ENCODE assay signal across 20 cellular contexts in the genomic region with DNA sequence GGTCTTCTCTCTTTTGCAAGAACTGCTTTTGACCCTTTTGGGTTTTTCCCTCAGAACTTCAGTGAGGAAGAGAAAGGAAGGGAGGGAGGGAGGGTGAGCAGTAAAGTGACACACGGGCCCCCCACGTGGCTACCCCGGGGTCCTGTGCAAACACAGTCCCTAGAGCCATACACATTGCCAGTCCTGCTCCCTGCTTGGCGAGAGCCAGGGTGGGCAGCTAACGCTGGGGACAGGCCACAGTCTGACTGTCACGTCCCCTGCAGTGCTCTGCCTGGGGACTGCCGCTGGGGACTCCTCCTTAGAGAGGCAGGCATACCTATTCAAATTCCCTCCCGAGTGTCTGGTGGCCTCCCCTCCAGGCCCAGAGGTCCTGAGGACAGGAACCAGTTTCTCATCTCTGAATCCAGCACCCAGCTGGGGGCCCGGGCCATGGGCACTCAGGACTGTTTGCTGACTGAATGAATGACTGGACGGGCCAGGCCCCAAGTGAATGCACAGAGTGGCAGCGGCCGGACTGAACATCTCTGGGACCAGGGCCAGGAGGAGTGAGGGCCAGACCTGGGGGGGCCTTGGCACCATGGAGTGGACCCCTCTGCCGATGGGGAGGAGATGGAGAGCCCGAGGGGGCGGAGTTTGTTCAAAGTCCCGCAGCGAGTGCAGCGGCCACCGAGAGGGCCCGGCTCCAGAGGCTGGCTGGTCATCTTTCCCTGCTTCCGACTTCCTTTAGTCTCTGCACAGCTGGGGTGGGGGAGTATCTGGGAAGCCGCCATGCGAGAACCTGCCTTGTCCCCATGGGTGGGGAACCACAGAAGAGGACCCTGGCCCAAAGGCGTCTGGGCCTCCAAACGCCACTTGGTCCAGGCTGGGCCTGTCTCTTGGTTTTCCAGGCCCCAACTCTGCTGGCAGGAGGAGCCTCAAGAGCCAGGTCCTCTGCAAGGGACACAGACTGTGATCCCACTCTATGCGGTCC. TPM values are rescaled to one million over a fixed set of nuclear protein-coding genes. Genes with fewer than 3 reads are reported as not detected.
A peak's percentile ranks its signal among the peaks of the same experiment; 100 is the strongest.
DNase-seq lines count a peak whose midpoint lies in the region; TF ChIP-seq lines count a peak whose summit lies in the region.
"Had no signal": no experiment of that assay in that cellular context is flagged by ENCODE, and none has a peak within 500 bp of the region (broad histone marks: within the 10 kb centered on the region; RNA-seq: fewer than 3 reads in every experiment).

No MANE protein-coding gene starts in this region.

- peak overlapping the region; percentile 71 for H3K14ac ChIP-seq in neuronal stem cell (ENCODE audit: low read length)

- H2BK15ac ChIP-seq in neuronal stem cell (ENCODE audit: low read length), result peak overlapping the region; percentile 67

- BruUV-seq in Calu3 (replicated peaks; lab: Mats Ljungman, UMichigan), result no TSS peak

- no peak overlapping the region for H3K27ac ChIP-seq in BLaER1
- peak overlapping the region; percentile 55; the same call in 1 of the 2 replicates for H3K27ac ChIP-seq in VCaP
- no peak overlapping the region for H3K27ac ChIP-seq in neuronal stem cell (replicated peaks; ENCODE audit: low read length)
- H3K27ac ChIP-seq: GM23248 had no signal

- H3K36me3 ChIP-seq in BLaER1 (no peaks in the 10 kb centered on the region), neuronal stem cell (replicated peaks in 1 of 2; ENCODE audit: control insufficient read depth in 2 of 2, insufficient read depth in 2 of 2, low read length in 2 of 2) (no peaks in the 10 kb centered on the region)
- H3K36me3 ChIP-seq: MG63 had no signal

- H3K4me3 Mint-ChIP-seq in Calu3 (ENCODE audit: low read depth, unreplicated experiment) (peak overlapping the region; percentile 49), progenitor cell of endocrine pancreas (ENCODE audit: low read depth) (no peak overlapping the region)
- H3K4me3 Mint-ChIP-seq in activated CD4-positive, alpha-beta memory T cell treated with anti-CD3 and anti-CD28 coated beads for 36 hours, result no peak overlapping the region
- H3K4me3 Mint-ChIP-seq: CD4-positive, alpha-beta memory T cell; IgD-negative memory B cell had no signal

- no peak overlapping the region for H3K4me3 ChIP-seq in BLaER1
- H3K4me3 ChIP-seq in neuronal stem cell (ENCODE audit: low read length in 2 of 2), result no peak overlapping the region
- H3K4me3 ChIP-seq: GM23248, MG63 had no signal

- H3K4me1 Mint-ChIP-seq in Calu3 (ENCODE audit: low read depth, unreplicated experiment), result no peaks in the 10 kb centered on the region
- peaks cover 18% of the 10 kb centered on the region for H3K4me1 Mint-ChIP-seq in progenitor cell of endocrine pancreas (ENCODE audit: low read depth)
- H3K4me1 Mint-ChIP-seq in activated CD4-positive, alpha-beta memory T cell treated with anti-CD3 and anti-CD28 coated beads for 36 hours (ENCODE audit: low read depth), result no peaks in the 10 kb centered on the region
- H3K4me1 Mint-ChIP-seq: CD4-positive, alpha-beta memory T cell had no signal

- H3K9ac ChIP-seq in BLaER1, result no peak overlapping the region
- peak overlapping the region; percentile 70 for H3K9ac ChIP-seq in neuronal stem cell (ENCODE audit: low read depth, low read length, poor library complexity)
- H3K9ac ChIP-seq: GM23248, SK-N-SH had no signal

- no peak overlapping the region for H2AFZ ChIP-seq in neuronal stem cell (ENCODE audit: low read length)
- H2AFZ ChIP-seq: GM23248 had no signal

- peak overlapping the region; percentile 88 for H2AK5ac ChIP-seq in neuronal stem cell (ENCODE audit: low read depth, low read length)

- DNase-seq in Calu3 (no peak), neuronal stem cell (ENCODE audit: low spot score) (no peak), progenitor cell of endocrine pancreas (ENCODE audit: low spot score, unreplicated experiment) (no peak), hypothalamus (lab: John Stamatoyannopoulos, UW) (no peak)
- DNase-seq in activated CD4-positive, alpha-beta memory T cell treated with anti-CD3 and anti-CD28 coated beads for 36 hours, result no peak
- DNase-seq: CD4-positive, alpha-beta memory T cell; DMS79; GM23248; Kasumi-1; MG63; NCI-H1092; NCI-H1436 treated with DMSO at 0.1 percent for 48 hours; NCI-H2081 treated with DMSO at 0.1 percent for 48 hours; NCI-H446 treated with DMSO at 0.1 percent for 48 hours; NK-92 treated with Interleukin-12 subunit alpha and Interleukin-12 subunit beta, amount 100 ng/mL, for 24 hours; SK-N-SH had no signal

- H3K4me2 ChIP-seq in BLaER1, result peak overlapping the region; percentile 50
- H3K4me2 ChIP-seq in neuronal stem cell (ENCODE audit: insufficient read depth, low read length, poor library complexity, severe bottlenecking), result no peak overlapping the region
- H3K4me2 ChIP-seq: SK-N-SH had no signal

- H3K9me3 ChIP-seq in BLaER1, result no peaks in the 10 kb centered on the region
- peaks cover 0 to 14% of the 10 kb centered on the region in 2 donors for H3K9me3 ChIP-seq in neuronal stem cell (replicated peaks in 1 of 2; ENCODE audit: control insufficient read depth in 2 of 2, insufficient read depth in 1 of 2, low read depth in 1 of 2, low read length in 2 of 2)
- H3K9me3 ChIP-seq: MG63, SK-N-SH had no signal

- no peaks in the 10 kb centered on the region for H3K79me1 ChIP-seq in neuronal stem cell (ENCODE audit: low read depth, low read length)

- no peaks in the 10 kb centered on the region for H3K9me3 Mint-ChIP-seq in Calu3 (ENCODE audit: low read depth, unreplicated experiment)
- H3K9me3 Mint-ChIP-seq in progenitor cell of endocrine pancreas (ENCODE audit: low read depth), result no peaks in the 10 kb centered on the region
- H3K9me3 Mint-ChIP-seq in activated CD4-positive, alpha-beta memory T cell treated with anti-CD3 and anti-CD28 coated beads for 36 hours, result no peaks in the 10 kb centered on the region
- H3K9me3 Mint-ChIP-seq: CD4-positive, alpha-beta memory T cell; IgD-negative memory B cell had no signal

- intact Hi-C loops in Calu3 (cut with micrococcal nuclease; ENCODE audit: unreplicated experiment), result no loop called here
- intact Hi-C loops in activated CD4-positive, alpha-beta memory T cell treated with anti-CD3 and anti-CD28 coated beads for 36 hours (cut with micrococcal nuclease), result no loop called here

- H4K8ac ChIP-seq in neuronal stem cell (ENCODE audit: low read depth, low read length), result no peak overlapping the region

- H2BK12ac ChIP-seq in neuronal stem cell (ENCODE audit: low read length), result no peak overlapping the region

- H4K91ac ChIP-seq in neuronal stem cell (ENCODE audit: low read depth, low read length, poor library complexity), result no peak overlapping the region

- H2BK120ac ChIP-seq in neuronal stem cell (ENCODE audit: low read depth, low read length), result no peak overlapping the region

- no peaks in the 10 kb centered on the region for H3K27me3 Mint-ChIP-seq in Calu3 (ENCODE audit: unreplicated experiment)
- H3K27me3 Mint-ChIP-seq in progenitor cell of endocrine pancreas, result no peaks in the 10 kb centered on the region
- H3K27me3 Mint-ChIP-seq in activated CD4-positive, alpha-beta memory T cell treated with anti-CD3 and anti-CD28 coated beads for 36 hours, result no peaks in the 10 kb centered on the region

- H3K4ac ChIP-seq in neuronal stem cell (ENCODE audit: low read length), result no peak overlapping the region

- H3K23ac ChIP-seq in neuronal stem cell (ENCODE audit: low read depth, low read length, poor library complexity), result peak overlapping the region; percentile 43

- POLR2A ChIA-PET in activated CD4-positive, alpha-beta memory T cell treated with anti-CD3 and anti-CD28 coated beads for 36 hours (lab: Charles Lee), result no interaction called here

- no peak for TF ChIP-seq CTCF in Calu3 (IDR thresholded peaks at IDR 0.05; ENCODE audit: unreplicated experiment)
- no peak for TF ChIP-seq CTCF in VCaP (conservative IDR thresholded peaks at IDR 0.05)
- TF ChIP-seq CTCF in progenitor cell of endocrine pancreas (IDR thresholded peaks at IDR 0.05; ENCODE audit: unreplicated experiment), result no peak

- no peaks in the 10 kb centered on the region for H3K27me3 ChIP-seq in BLaER1
- peaks cover 0 to 20% (median 2%) of the 10 kb centered on the region in 3 experiments for H3K27me3 ChIP-seq in neuronal stem cell (ENCODE audit: control insufficient read depth in 3 of 3, insufficient read depth in 3 of 3, low read depth in 1 of 3, low read length in 3 of 3)
- H3K27me3 ChIP-seq: MG63 had no signal

- H3K4me1 ChIP-seq in BLaER1, result peaks cover 64% of the 10 kb centered on the region
- H3K4me1 ChIP-seq in neuronal stem cell (ENCODE audit: control insufficient read depth in 2 of 2, insufficient read depth in 1 of 2, low read depth in 1 of 2, low read length in 2 of 2), result peaks cover 2 to 17% of the 10 kb centered on the region in 2 donors

- H2BK5ac ChIP-seq in neuronal stem cell (ENCODE audit: low read length), result peak overlapping the region; percentile 82

- H3K18ac ChIP-seq in neuronal stem cell (ENCODE audit: low read length), result peak overlapping the region; percentile 57

- H4K20me1 ChIP-seq in BLaER1, result no peaks in the 10 kb centered on the region

- no peak overlapping the region for H3K27ac Mint-ChIP-seq in Calu3 (ENCODE audit: unreplicated experiment)
- H3K27ac Mint-ChIP-seq in progenitor cell of endocrine pancreas, result no peak overlapping the region
- no peak overlapping the region for H3K27ac Mint-ChIP-seq in activated CD4-positive, alpha-beta memory T cell treated with anti-CD3 and anti-CD28 coated beads for 36 hours
- H3K27ac Mint-ChIP-seq: CD4-positive, alpha-beta memory T cell; IgD-negative memory B cell had no signal

- no CpG with 5 or more reads among the region's 26 CpGs for WGBS in neuronal stem cell (ENCODE audit: extremely low coverage in 2 of 2, insufficient read length in 2 of 2, insufficient replicate concordance in 1 of 2), 2 donors

- H3K36me3 Mint-ChIP-seq in Calu3 (ENCODE audit: insufficient read depth, unreplicated experiment), result no peaks in the 10 kb centered on the region
- no peaks in the 10 kb centered on the region for H3K36me3 Mint-ChIP-seq in progenitor cell of endocrine pancreas (ENCODE audit: insufficient read depth)
- H3K36me3 Mint-ChIP-seq in activated CD4-positive, alpha-beta memory T cell treated with anti-CD3 and anti-CD28 coated beads for 36 hours, result no peaks in the 10 kb centered on the region
- H3K36me3 Mint-ChIP-seq: CD4-positive, alpha-beta memory T cell had no signal

- CTCF ChIA-PET in Calu3 (lab: Charles Lee), result no interaction called here
- CTCF ChIA-PET in activated CD4-positive, alpha-beta memory T cell treated with anti-CD3 and anti-CD28 coated beads for 36 hours (lab: Charles Lee), result no interaction called here

RNA-seq across cellular contexts. Expression of a gene that starts 5.8 kb away (rescaled TPM):
- 0.44 and 0.73 TPM in 2 replicates for total RNA-seq in Calu3 (2022)
- polyA plus RNA-seq in neuronal stem cell (2013, experiment 1 of 2), result 0.08 TPM
- 0.08 TPM for polyA plus RNA-seq in neuronal stem cell (2013, experiment 2 of 2)
- total RNA-seq in progenitor cell of endocrine pancreas, result 1.2 and 1.4 TPM in 2 replicates
- total RNA-seq in activated CD4-positive, alpha-beta memory T cell treated with anti-CD3 and anti-CD28 coated beads for 36 hours, result not detected
- total RNA-seq: CD4-positive, alpha-beta memory T cell; GM23248; OCI-LY7 had no signal
- polyA plus RNA-seq: CD4-positive, alpha-beta memory T cell; GM23248; SK-N-SH had no signal

RNA-seq across cellular contexts. Expression of a gene that starts 29.3 kb away (rescaled TPM):
- total RNA-seq in Calu3 (2022) (3.9 and 5.7 TPM in 2 replicates), progenitor cell of endocrine pancreas (79.2 and 82.2 TPM in 2 replicates)
- 37.4 TPM for polyA plus RNA-seq in neuronal stem cell (2013, experiment 1 of 2)
- 37.2 TPM for polyA plus RNA-seq in neuronal stem cell (2013, experiment 2 of 2)
- total RNA-seq in activated CD4-positive, alpha-beta memory T cell treated with anti-CD3 and anti-CD28 coated beads for 36 hours, result 10 to 100 TPM; 10.6 to 11.3 TPM
- total RNA-seq: OCI-LY7 had no signal
- polyA plus RNA-seq: IgD-negative memory B cell had no signal

RNA-seq across cellular contexts. Expression of a gene that starts 52.4 kb away (rescaled TPM):
- total RNA-seq in Calu3 (2022) (18.9 and 20.5 TPM in 2 replicates), progenitor cell of endocrine pancreas (24.0 and 24.1 TPM in 2 replicates)
- polyA plus RNA-seq in neuronal stem cell (2013, experiment 1 of 2), result 11.3 TPM
- 11.5 TPM for polyA plus RNA-seq in neuronal stem cell (2013, experiment 2 of 2)
- 10 to 100 TPM; 19.0 to 19.4 TPM for total RNA-seq in activated CD4-positive, alpha-beta memory T cell treated with anti-CD3 and anti-CD28 coated beads for 36 hours
